Comparison of ENCODE assay signal across 1 cellular context in the genomic region with DNA sequence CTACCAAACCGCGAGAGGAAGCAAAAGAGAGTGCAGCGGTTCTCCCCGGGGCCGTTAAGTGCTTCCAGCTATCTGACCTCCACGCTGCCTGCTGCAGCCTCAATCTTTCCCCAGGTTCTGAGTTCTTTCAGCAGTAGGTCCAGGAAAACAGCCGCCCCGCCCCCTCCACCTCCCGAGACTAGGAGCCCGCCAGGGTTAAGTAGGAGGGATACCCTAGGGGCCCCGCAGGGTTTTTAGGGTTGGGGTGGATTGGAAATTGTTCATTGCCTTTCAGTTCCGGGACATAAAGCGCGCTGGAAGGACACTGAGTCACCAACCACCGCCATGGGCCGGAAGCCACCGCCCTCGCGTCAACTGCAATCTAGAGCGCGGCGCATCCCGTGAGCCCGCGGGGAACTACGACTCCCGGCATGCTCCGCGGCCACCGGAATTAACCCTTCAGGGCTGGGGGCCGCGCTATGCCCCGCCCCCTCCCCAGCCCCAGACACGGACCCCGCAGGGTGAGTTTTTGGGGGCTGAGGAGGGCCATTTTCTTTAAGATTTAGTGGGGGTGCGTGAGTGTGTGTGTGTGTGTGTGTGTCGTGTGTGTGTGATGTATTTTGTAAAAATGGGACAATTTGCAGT.
TF ChIP-seq lines count a peak whose summit lies in the region.

Gene MYL6B (plus strand): TSS at position 456 of the 624 bp plus-strand sequence. CDS start 1,332 bp downstream, outside the sequence.

TF ChIP-seq in HepG2, 621 proteins besides CTCF, POLR2A, EP300 and RAD21 (continued from another document and continues in another):
- TF ChIP-seq, protein P1, sequence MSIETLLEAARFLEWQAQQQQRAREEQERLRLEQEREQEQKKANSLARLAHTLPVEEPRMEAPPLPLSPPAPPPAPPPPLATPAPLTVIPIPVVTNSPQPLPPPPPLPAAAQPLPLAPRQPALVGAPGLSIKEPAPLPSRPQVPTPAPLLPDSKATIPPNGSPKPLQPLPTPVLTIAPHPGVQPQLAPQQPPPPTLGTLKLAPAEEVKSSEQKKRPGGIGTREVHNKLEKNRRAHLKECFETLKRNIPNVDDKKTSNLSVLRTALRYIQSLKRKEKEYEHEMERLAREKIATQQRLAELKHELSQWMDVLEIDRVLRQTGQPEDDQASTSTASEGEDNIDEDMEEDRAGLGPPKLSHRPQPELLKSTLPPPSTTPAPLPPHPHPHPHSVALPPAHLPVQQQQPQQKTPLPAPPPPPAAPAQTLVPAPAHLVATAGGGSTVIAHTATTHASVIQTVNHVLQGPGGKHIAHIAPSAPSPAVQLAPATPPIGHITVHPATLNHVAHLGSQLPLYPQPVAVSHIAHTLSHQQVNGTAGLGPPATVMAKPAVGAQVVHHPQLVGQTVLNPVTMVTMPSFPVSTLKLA (IDR thresholded peaks at IDR 0.05), result peak; percentile 20; the same call in 1 of the 2 replicates
- no peak for TF ChIP-seq ZFP37 (CRISPR knock-in tag; IDR thresholded peaks at IDR 0.05; ENCODE audit: borderline replicate concordance)
- no peak for TF ChIP-seq ZBTB21 (CRISPR knock-in tag; IDR thresholded peaks at IDR 0.05)
- TF ChIP-seq ZNF382 (CRISPR knock-in tag; IDR thresholded peaks at IDR 0.05; ENCODE audit: borderline replicate concordance), result no peak
- TF ChIP-seq ELF3 (CRISPR knock-in tag; IDR thresholded peaks at IDR 0.05), result peak; percentile 29; the same call in 1 of the 2 replicates
- no peak for TF ChIP-seq CENPBD1 (CRISPR knock-in tag; IDR thresholded peaks at IDR 0.05; ENCODE audit: borderline replicate concordance, low read depth)
- no peak for TF ChIP-seq ZNF776 (CRISPR knock-in tag; IDR thresholded peaks at IDR 0.05)
- TF ChIP-seq NR0B2 (CRISPR knock-in tag; IDR thresholded peaks at IDR 0.05), result no peak
- no peak for TF ChIP-seq ZNF337 (CRISPR knock-in tag; IDR thresholded peaks at IDR 0.05; ENCODE audit: borderline replicate concordance, low read depth)
- TF ChIP-seq, protein P2, sequence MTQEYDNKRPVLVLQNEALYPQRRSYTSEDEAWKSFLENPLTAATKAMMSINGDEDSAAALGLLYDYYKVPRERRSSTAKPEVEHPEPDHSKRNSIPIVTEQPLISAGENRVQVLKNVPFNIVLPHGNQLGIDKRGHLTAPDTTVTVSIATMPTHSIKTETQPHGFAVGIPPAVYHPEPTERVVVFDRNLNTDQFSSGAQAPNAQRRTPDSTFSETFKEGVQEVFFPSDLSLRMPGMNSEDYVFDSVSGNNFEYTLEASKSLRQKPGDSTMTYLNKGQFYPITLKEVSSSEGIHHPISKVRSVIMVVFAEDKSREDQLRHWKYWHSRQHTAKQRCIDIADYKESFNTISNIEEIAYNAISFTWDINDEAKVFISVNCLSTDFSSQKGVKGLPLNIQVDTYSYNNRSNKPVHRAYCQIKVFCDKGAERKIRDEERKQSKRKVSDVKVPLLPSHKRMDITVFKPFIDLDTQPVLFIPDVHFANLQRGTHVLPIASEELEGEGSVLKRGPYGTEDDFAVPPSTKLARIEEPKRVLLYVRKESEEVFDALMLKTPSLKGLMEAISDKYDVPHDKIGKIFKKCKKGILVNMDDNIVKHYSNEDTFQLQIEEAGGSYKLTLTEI (CRISPR knock-in tag; conservative IDR thresholded peaks at IDR 0.05), result no peak
- TF ChIP-seq NPAS2 (CRISPR knock-in tag; IDR thresholded peaks at IDR 0.05; ENCODE audit: borderline replicate concordance), result no peak
- TF ChIP-seq, protein P3, sequence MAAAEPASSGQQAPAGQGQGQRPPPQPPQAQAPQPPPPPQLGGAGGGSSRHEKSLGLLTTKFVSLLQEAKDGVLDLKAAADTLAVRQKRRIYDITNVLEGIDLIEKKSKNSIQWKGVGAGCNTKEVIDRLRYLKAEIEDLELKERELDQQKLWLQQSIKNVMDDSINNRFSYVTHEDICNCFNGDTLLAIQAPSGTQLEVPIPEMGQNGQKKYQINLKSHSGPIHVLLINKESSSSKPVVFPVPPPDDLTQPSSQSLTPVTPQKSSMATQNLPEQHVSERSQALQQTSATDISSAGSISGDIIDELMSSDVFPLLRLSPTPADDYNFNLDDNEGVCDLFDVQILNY (CRISPR knock-in tag; conservative IDR thresholded peaks at IDR 0.05), result peak; percentile 48; the same call in 1 of the 2 replicates
- TF ChIP-seq ZXDC (CRISPR knock-in tag; IDR thresholded peaks at IDR 0.05), result 0 out of 2 replicates have a peak, but pooled peaks have one; percentile 44
- TF ChIP-seq, protein P4, sequence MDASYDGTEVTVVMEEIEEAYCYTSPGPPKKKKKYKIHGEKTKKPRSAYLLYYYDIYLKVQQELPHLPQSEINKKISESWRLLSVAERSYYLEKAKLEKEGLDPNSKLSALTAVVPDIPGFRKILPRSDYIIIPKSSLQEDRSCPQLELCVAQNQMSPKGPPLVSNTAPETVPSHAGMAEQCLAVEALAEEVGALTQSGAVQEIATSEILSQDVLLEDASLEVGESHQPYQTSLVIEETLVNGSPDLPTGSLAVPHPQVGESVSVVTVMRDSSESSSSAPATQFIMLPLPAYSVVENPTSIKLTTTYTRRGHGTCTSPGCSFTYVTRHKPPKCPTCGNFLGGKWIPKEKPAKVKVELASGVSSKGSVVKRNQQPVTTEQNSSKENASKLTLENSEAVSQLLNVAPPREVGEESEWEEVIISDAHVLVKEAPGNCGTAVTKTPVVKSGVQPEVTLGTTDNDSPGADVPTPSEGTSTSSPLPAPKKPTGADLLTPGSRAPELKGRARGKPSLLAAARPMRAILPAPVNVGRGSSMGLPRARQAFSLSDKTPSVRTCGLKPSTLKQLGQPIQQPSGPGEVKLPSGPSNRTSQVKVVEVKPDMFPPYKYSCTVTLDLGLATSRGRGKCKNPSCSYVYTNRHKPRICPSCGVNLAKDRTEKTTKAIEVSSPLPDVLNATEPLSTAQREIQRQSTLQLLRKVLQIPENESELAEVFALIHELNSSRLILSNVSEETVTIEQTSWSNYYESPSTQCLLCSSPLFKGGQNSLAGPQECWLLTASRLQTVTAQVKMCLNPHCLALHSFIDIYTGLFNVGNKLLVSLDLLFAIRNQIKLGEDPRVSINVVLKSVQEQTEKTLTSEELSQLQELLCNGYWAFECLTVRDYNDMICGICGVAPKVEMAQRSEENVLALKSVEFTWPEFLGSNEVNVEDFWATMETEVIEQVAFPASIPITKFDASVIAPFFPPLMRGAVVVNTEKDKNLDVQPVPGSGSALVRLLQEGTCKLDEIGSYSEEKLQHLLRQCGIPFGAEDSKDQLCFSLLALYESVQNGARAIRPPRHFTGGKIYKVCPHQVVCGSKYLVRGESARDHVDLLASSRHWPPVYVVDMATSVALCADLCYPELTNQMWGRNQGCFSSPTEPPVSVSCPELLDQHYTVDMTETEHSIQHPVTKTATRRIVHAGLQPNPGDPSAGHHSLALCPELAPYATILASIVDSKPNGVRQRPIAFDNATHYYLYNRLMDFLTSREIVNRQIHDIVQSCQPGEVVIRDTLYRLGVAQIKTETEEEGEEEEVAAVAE (CRISPR knock-in tag; IDR thresholded peaks at IDR 0.05; ENCODE audit: borderline replicate concordance), result 0 out of 2 replicates have a peak, but pooled peaks have one; percentile 62
- TF ChIP-seq ATF7 (IDR thresholded peaks at IDR 0.05), result no peak
- TF ChIP-seq ATF7 (CRISPR knock-in tag; IDR thresholded peaks at IDR 0.05), result no peak
- TF ChIP-seq CBFB (CRISPR knock-in tag; IDR thresholded peaks at IDR 0.05), result peak; percentile 68; the same call in 1 of the 2 replicates
- peak in 1 of 2 experiments; percentile 48; a peak in 1 of 4 replicates for TF ChIP-seq HMGXB4 (CRISPR knock-in tag; IDR thresholded peaks at IDR 0.05; ENCODE audit: borderline replicate concordance in 1 of 2, low read depth in 1 of 2)
- peak; percentile 77 for TF ChIP-seq PHF20 (CRISPR knock-in tag; IDR thresholded peaks at IDR 0.05)
- 0 out of 2 replicates have a peak, but pooled peaks have one; percentile 15 for TF ChIP-seq ZFP36L1 (CRISPR knock-in tag; IDR thresholded peaks at IDR 0.05)
- peak; percentile 81 for TF ChIP-seq DRAP1 (CRISPR knock-in tag; IDR thresholded peaks at IDR 0.05)
- TF ChIP-seq ZNF562 (CRISPR knock-in tag; IDR thresholded peaks at IDR 0.05; ENCODE audit: borderline replicate concordance), result no peak
- TF ChIP-seq ZNF746 (CRISPR knock-in tag; IDR thresholded peaks at IDR 0.05), result no peak
- peak; percentile 63; the same call in 1 of the 2 replicates for TF ChIP-seq KDM4B (CRISPR knock-in tag; IDR thresholded peaks at IDR 0.05)
- TF ChIP-seq HDAC1 (CRISPR knock-in tag; IDR thresholded peaks at IDR 0.05), result peak; percentile 72
- TF ChIP-seq ZNF773 (CRISPR knock-in tag; IDR thresholded peaks at IDR 0.05; ENCODE audit: borderline replicate concordance), result no peak
- no peak for TF ChIP-seq SMARCC2 (IDR thresholded peaks at IDR 0.05)
- TF ChIP-seq ARID5B (CRISPR knock-in tag; IDR thresholded peaks at IDR 0.05), result peak; percentile 54; the same call in 1 of the 2 replicates
- no peak for TF ChIP-seq ZNF468 (CRISPR knock-in tag; IDR thresholded peaks at IDR 0.05)
- TF ChIP-seq, protein P5, sequence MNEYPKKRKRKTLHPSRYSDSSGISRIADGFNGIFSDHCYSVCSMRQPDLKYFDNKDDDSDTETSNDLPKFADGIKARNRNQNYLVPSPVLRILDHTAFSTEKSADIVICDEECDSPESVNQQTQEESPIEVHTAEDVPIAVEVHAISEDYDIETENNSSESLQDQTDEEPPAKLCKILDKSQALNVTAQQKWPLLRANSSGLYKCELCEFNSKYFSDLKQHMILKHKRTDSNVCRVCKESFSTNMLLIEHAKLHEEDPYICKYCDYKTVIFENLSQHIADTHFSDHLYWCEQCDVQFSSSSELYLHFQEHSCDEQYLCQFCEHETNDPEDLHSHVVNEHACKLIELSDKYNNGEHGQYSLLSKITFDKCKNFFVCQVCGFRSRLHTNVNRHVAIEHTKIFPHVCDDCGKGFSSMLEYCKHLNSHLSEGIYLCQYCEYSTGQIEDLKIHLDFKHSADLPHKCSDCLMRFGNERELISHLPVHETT (CRISPR knock-in tag; conservative IDR thresholded peaks at IDR 0.05), result peak; percentile 57; the same call in 1 of the 2 replicates
- peak; percentile 64; the same call in 1 of the 2 replicates for TF ChIP-seq SP4 (CRISPR knock-in tag; IDR thresholded peaks at IDR 0.05)
- no peak for TF ChIP-seq ZNF777 (CRISPR knock-in tag; IDR thresholded peaks at IDR 0.05)
- TF ChIP-seq RBM39 (IDR thresholded peaks at IDR 0.05; ENCODE audit: low read depth, low read length, poor library complexity, severe bottlenecking), result no peak
